ENCODE assay signal across 9 cellular contexts in the genomic region with DNA sequence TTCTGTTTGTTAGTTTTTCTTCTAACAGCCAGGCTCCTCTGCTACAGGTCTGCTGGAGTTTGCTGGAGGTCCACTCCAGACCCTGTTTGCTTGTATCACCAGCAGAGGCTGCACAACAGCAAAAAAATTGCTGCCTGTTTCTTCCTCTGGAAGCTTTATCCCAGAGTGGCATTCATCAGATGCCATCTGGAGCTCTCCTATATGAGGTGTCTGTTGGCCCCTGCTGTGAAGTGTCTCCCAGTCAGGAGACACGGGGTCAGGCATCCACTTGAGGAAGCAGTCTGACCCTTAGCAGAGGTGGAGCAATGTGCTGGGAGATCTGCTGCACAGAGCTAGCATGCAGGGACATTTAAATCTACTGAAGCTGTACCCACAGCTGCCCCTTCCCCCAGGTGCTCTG. TPM values are rescaled to one million over a fixed set of nuclear protein-coding genes. Genes with fewer than 3 reads are reported as not detected.
DNase-seq lines count a peak whose midpoint lies in the region; ATAC-seq and TF ChIP-seq lines count a peak whose summit lies in the region.
"Had no signal": no experiment of that assay in that cellular context is flagged by ENCODE, and none has a peak within 500 bp of the region (broad histone marks: within the 10 kb centered on the region; RNA-seq: fewer than 3 reads in every experiment).

No MANE protein-coding gene starts in this region.

- DNase-seq in RPMI7951 (ENCODE audit: low read depth), result peak; percentile 27
- no peak for DNase-seq in kidney epithelial cell (ENCODE audit: low read depth)
- DNase-seq in activated CD4-positive, CD25-positive, alpha-beta regulatory T cell treated with anti-CD3 and anti-CD28 coated beads, Interleukin-2, amount 50 U/mL, for 72 hours, result no peak
- no peak for DNase-seq in kidney glomerular epithelial cell (lab: John Stamatoyannopoulos, UW)
- DNase-seq in WTC11 (ENCODE audit: low spot score), result no peak

- peaks cover 21% of the 10 kb centered on the region for H3K36me3 Mint-ChIP-seq in WTC11

- no peaks in the 10 kb centered on the region for H3K27me3 ChIP-seq in kidney epithelial cell (ENCODE audit: control insufficient read depth, insufficient read depth, low read length)
- H3K27me3 ChIP-seq: SJSA1 had no signal

- H3K36me3 ChIP-seq in kidney epithelial cell (ENCODE audit: control insufficient read depth, insufficient read depth, low read length), result no peaks in the 10 kb centered on the region
- H3K36me3 ChIP-seq: SJSA1 had no signal

- H3K27ac Mint-ChIP-seq in WTC11, result no peak overlapping the region

- H3K27me3 Mint-ChIP-seq in WTC11 (ENCODE audit: low read depth), result no peaks in the 10 kb centered on the region

- no peak overlapping the region for H3K4me3 Mint-ChIP-seq in WTC11

- no peak overlapping the region for H3K4me3 ChIP-seq in kidney epithelial cell (ENCODE audit: low read depth, low read length)
- H3K4me3 ChIP-seq: SJSA1 had no signal

- CTCF ChIA-PET in WTC11 (lab: Charles Lee), result interaction anchor here (0.6 to 1.3 kb wide), 4 partner anchors 12 to 363 kb away, joined by 3 to 4 read pairs (median 4); no protein-coding TSS in a partner anchor

- H3K9me3 Mint-ChIP-seq in WTC11, result peaks cover 28% of the 10 kb centered on the region

- H3K4me1 Mint-ChIP-seq in WTC11, result peaks cover 7% of the 10 kb centered on the region

- POLR2A ChIA-PET in WTC11 (lab: Charles Lee), result interaction anchor here (0.5 kb wide), 1 partner anchor 16 kb away, joined by 3 read pairs; no protein-coding TSS in a partner anchor

- peak; percentile 19 for ATAC-seq in HG02885 (IDR thresholded peaks at IDR 0.05; ENCODE audit: poor library complexity, unreplicated experiment)
- no peak for ATAC-seq in HG02970 (IDR thresholded peaks at IDR 0.05; ENCODE audit: low FRiP score, unreplicated experiment)
- ATAC-seq in WTC11, result no peak

- TF ChIP-seq CTCF in C4-2B (conservative IDR thresholded peaks at IDR 0.05) (peak; percentile 30), kidney epithelial cell (IDR thresholded peaks at IDR 0.05; ENCODE audit: insufficient read depth, low read length, poor library complexity, severe bottlenecking) (peak; percentile 10), WTC11 (IDR thresholded peaks at IDR 0.05) (no peak)

- H3K27ac ChIP-seq in C4-2B, result peak overlapping the region; percentile 53

TF ChIP-seq in WTC11, 78 proteins besides CTCF, POLR2A, EP300 and RAD21:
- TF ChIP-seq TEAD4 (CRISPR knock-in tag; IDR thresholded peaks at IDR 0.05), result no peak
- TF ChIP-seq, protein P1, sequence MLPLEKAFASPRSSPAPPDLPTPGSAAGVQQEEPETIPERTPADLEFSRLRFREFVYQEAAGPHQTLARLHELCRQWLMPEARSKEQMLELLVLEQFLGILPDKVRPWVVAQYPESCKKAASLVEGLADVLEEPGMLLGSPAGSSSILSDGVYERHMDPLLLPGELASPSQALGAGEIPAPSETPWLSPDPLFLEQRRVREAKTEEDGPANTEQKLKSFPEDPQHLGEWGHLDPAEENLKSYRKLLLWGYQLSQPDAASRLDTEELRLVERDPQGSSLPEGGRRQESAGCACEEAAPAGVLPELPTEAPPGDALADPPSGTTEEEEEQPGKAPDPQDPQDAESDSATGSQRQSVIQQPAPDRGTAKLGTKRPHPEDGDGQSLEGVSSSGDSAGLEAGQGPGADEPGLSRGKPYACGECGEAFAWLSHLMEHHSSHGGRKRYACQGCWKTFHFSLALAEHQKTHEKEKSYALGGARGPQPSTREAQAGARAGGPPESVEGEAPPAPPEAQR (CRISPR knock-in tag; IDR thresholded peaks at IDR 0.05), result no peak
- TF ChIP-seq ATF2 (CRISPR knock-in tag; IDR thresholded peaks at IDR 0.05; ENCODE audit: borderline replicate concordance, low read depth), result no peak
TF ChIP-seq in WTC11: peak in this region for 0.

RNA-seq across cellular contexts. Expression of gene CROT, which starts 26.7 kb away (rescaled TPM):
- total RNA-seq in RPMI7951 (2014; rRNA removed; shearing (Covaris generic)), result 13.9 and 21.6 TPM in 2 replicates
- total RNA-seq in kidney epithelial cell, result 5.7 and 7.8 TPM in 2 replicates
- 4.0 to 6.9 TPM (median 5.5 TPM) in 3 replicates for total RNA-seq in WTC11 (2021)
